ENCODE assay signal across 5 cellular contexts in the genomic region with DNA sequence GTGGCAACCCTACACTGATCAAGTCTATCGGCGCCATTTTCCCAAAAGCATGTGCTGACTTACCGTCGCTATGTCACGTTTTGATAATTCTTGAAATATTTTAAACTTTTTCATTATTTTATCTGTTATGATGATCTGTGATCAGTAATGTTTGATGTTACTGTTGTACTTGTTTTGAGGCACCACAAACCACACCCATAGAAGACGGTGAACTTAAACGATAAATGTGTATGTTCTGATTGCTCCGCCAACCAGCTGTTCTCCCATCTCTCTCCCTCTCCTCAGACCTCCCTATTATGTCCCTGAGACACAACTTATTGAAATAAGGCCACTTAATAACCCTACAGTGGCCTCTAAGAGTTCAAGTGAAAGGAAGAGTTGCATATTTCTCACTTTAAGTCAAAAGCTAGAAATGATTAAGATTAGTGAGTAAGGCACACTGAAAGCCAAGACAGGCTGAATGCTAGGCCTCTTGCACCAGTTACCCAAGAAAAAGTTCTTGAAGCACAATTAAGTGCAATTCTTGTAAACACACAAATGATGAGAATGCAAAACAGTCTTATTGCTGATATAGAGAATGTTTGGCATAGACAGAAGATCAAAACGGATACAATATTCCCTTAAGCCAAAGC. TPM values are rescaled to one million over a fixed set of nuclear protein-coding genes. Genes with fewer than 3 reads are reported as not detected.
"Had no signal": no experiment of that assay in that cellular context is flagged by ENCODE, and none has a peak within 500 bp of the region (broad histone marks: within the 10 kb centered on the region; RNA-seq: fewer than 3 reads in every experiment).

No MANE protein-coding gene starts in this region.

RNA-seq across cellular contexts. Expression of a gene that starts 38.4 kb away (rescaled TPM):
- total RNA-seq: HT-29, PC-9, Right ventricle myocardium inferior, RPMI7951, SJCRH30 had no signal
